8 cellular contexts compared by ENCODE assay signal in the genomic region with DNA sequence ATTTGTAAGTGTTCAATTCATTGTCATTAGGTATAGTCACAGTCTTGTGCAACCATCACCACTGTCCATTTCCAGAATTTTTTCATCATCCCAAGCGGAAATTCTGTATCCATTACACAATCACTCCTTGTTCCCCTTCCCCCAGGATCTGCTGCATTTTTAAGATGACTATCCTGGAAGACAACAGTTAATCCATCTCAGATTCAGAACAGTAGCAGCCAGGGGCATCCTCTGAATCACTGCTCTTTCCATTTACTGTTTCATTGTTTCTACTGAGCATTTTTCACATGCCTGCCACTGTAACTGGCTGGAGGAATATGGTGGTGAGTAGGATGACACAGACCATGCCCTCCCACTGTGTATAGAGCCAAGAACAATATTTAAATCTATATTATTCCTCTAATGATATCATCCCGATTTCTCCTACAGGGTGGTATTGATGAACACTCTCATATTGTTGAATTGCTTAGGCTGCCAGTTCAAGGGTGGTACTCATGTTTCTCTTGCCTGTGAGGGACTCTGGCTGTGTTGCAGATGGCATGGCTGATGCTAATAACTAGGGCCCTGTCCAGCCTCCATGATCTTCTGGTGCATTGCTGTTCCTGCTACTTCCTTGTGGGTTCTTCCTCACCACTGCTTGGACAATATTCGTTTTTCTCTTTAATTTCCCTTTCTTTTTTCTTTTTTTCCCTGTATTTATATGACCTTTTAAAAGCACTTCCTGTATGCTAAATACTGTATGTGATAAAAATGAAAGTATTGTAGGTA. TPM values are rescaled to one million over a fixed set of nuclear protein-coding genes. Genes with fewer than 3 reads are reported as not detected.
DNase-seq lines count a peak whose midpoint lies in the region; ATAC-seq and TF ChIP-seq lines count a peak whose summit lies in the region.

No MANE protein-coding gene starts in this region.

- H3K4me3 ChIP-seq in ACC112 (ENCODE audit: low read depth, low read length), result peak overlapping the region; percentile 60
- H3K4me3 ChIP-seq in HCT116 (replicated peaks in 1 of 2; ENCODE audit: low read depth in 1 of 2, low read length in 2 of 2), result peak overlapping the region in 1 of 2 experiments; percentile 47; a peak in 2 of 4 replicates
- no peak overlapping the region; the same call in 1 of the 2 replicates for H3K4me3 ChIP-seq in iPS-20b (ENCODE audit: low read length)
- H3K4me3 ChIP-seq in adrenal gland, result no peak overlapping the region

- H3K27me3 ChIP-seq in ACC112 (ENCODE audit: insufficient read depth, low read length) (no peaks in the 10 kb centered on the region), HCT116 (ENCODE audit: insufficient read depth, low read length) (no peaks in the 10 kb centered on the region), iPS-20b (ENCODE audit: insufficient read depth, low read length) (no peaks in the 10 kb centered on the region), adrenal gland (no peaks in the 10 kb centered on the region)

- no peaks in the 10 kb centered on the region for H4K20me1 ChIP-seq in HCT116 (ENCODE audit: insufficient read depth)

- H3K27ac ChIP-seq in ACC112 (ENCODE audit: low read depth, low read length), result peak overlapping the region; percentile 100
- H3K27ac ChIP-seq in HCT116 (ENCODE audit: low read depth, low read length), result peak overlapping the region; percentile 63
- H3K27ac ChIP-seq in iPS-20b (ENCODE audit: low read length), result peak overlapping the region; percentile 77
- H3K27ac ChIP-seq in adrenal gland, result peak overlapping the region in 1 of 5 donors; percentile 18

- H3K27me3 Mint-ChIP-seq in activated naive CD8-positive, alpha-beta T cell, result no peaks in the 10 kb centered on the region

- intact Hi-C loops in HCT116 (cut with micrococcal nuclease) (loop anchor here (5.0 kb wide), 1 partner anchor 51 kb away; no protein-coding TSS in a partner anchor), adrenal gland (cut with DNase I) (no loop called here), cardiac septum (cut with DNase I) (no loop called here)

- H3K4me1 ChIP-seq in ACC112 (ENCODE audit: control insufficient read depth, insufficient read depth, low read length, unreplicated experiment), result peaks cover 45% of the 10 kb centered on the region
- peaks cover 37 to 43% of the 10 kb centered on the region in 2 experiments for H3K4me1 ChIP-seq in HCT116 (ENCODE audit: control insufficient read depth in 1 of 2, insufficient read depth in 2 of 2, low read length in 2 of 2)
- H3K4me1 ChIP-seq in iPS-20b (ENCODE audit: insufficient read depth, low read length), result peaks cover 55% of the 10 kb centered on the region
- peaks cover 29 to 60% of the 10 kb centered on the region in 2 donors for H3K4me1 ChIP-seq in adrenal gland (replicated peaks in 1 of 2)

- H3K9ac ChIP-seq in HCT116 (ENCODE audit: low read length) (peak overlapping the region; percentile 50), iPS-20b (ENCODE audit: low read depth, low read length) (peak overlapping the region; percentile 78; the same call in 1 of the 2 replicates)

- peak overlapping the region; percentile 81 for H3K27ac Mint-ChIP-seq in activated naive CD8-positive, alpha-beta T cell

- H3K36me3 Mint-ChIP-seq in activated naive CD8-positive, alpha-beta T cell, result peaks cover 3% of the 10 kb centered on the region

- TF ChIP-seq CTCF in HCT116 (IDR thresholded peaks at IDR 0.05 in 2 of 3, conservative IDR thresholded peaks at IDR 0.05 in 1 of 3; ENCODE audit: borderline replicate concordance in 1 of 3, insufficient read depth in 1 of 3, low read depth in 2 of 3, low read length in 2 of 3) (no peak), adrenal gland (IDR thresholded peaks at IDR 0.05) (no peak)

- 70 to 77% (median 73%) methylated on average over 3 of the region's 3 CpGs for WGBS in adrenal gland, 4 donors

- H3K9me3 ChIP-seq in HCT116 (ENCODE audit: control insufficient read depth in 1 of 2, insufficient read depth in 1 of 2, low read depth in 1 of 2, low read length in 2 of 2) (no peaks in the 10 kb centered on the region), iPS-20b (ENCODE audit: insufficient read depth, low read depth, low read length) (no peaks in the 10 kb centered on the region), adrenal gland (replicated peaks in 1 of 3) (no peaks in the 10 kb centered on the region)

- POLR2A ChIA-PET in HCT116 (lab: Charles Lee), result interaction anchor here (1.0 kb wide), 1 partner anchor 190 kb away, joined by 3 read pairs; the partner anchor contains the start of gene INTS6

- H2AFZ ChIP-seq in ACC112 (ENCODE audit: low read length, unreplicated experiment) (no peak overlapping the region), HCT116 (ENCODE audit: low read depth, low read length, poor library complexity, severe bottlenecking) (no peak overlapping the region)

- H3K9me2 ChIP-seq in HCT116 (ENCODE audit: insufficient read depth), result no peaks in the 10 kb centered on the region

- peak overlapping the region; percentile 79 for H3K4me3 Mint-ChIP-seq in activated naive CD8-positive, alpha-beta T cell

- CTCF ChIA-PET in HCT116 (lab: Charles Lee), result interaction anchor here (0.6 kb wide), 1 partner anchor 118 kb away, joined by 3 read pairs; no protein-coding TSS in a partner anchor

- H3K4me1 Mint-ChIP-seq in activated naive CD8-positive, alpha-beta T cell (ENCODE audit: low read depth), result peaks cover 52% of the 10 kb centered on the region

- BruUV-seq in HCT116 (replicated peaks; lab: Mats Ljungman, UMichigan), result no TSS peak

- ATAC-seq in HCT116 (peak; percentile 61), HG03159 (IDR thresholded peaks at IDR 0.05; ENCODE audit: unreplicated experiment) (no peak)

- peaks cover 55% of the 10 kb centered on the region for H3K79me2 ChIP-seq in ACC112 (ENCODE audit: control insufficient read depth, insufficient read depth, low read length, unreplicated experiment)
- H3K79me2 ChIP-seq in HCT116 (ENCODE audit: insufficient read depth, low read length), result no peaks in the 10 kb centered on the region

- no peak for TF ChIP-seq POLR2A in HCT116 (IDR thresholded peaks at IDR 0.05; ENCODE audit: borderline replicate concordance, extremely low read depth, insufficient read depth, insufficient read length)
- TF ChIP-seq POLR2A in adrenal gland (IDR thresholded peaks at IDR 0.05), result no peak

- H3K4me2 ChIP-seq in HCT116 (ENCODE audit: low read length), result peak overlapping the region; percentile 80

- DNase-seq in HCT116 (ENCODE audit: low read depth, low spot score) (no peak), adrenal gland (no peak), cardiac septum (ENCODE audit: low spot score) (no peak), NCI-H446 (lab: John Stamatoyannopoulos, UW) (no peak)

- H3K9me3 Mint-ChIP-seq in activated naive CD8-positive, alpha-beta T cell (ENCODE audit: low read depth), result no peaks in the 10 kb centered on the region

- RAD21 ChIA-PET in HCT116 (lab: Charles Lee; ENCODE audit: low non-redundant PET in 1 of 2, low total read pairs in 2 of 2, uncharacterized antibody in 2 of 2, unreplicated experiment in 2 of 2), result no interaction called here

- TF ChIP-seq RAD21 in HCT116 (IDR thresholded peaks at IDR 0.05; ENCODE audit: low read depth), result no peak

- H3K36me3 ChIP-seq in ACC112 (ENCODE audit: insufficient read depth, low read length) (no peaks in the 10 kb centered on the region), HCT116 (ENCODE audit: control insufficient read depth in 1 of 2, insufficient read depth in 2 of 2, low read length in 2 of 2) (no peaks in the 10 kb centered on the region), iPS-20b (ENCODE audit: insufficient read depth, low read depth, low read length) (no peaks in the 10 kb centered on the region), adrenal gland (replicated peaks in 1 of 2) (no peaks in the 10 kb centered on the region)

TF ChIP-seq in HCT116, 20 proteins besides CTCF, POLR2A, EP300 and RAD21:
- TF ChIP-seq ELF1 (IDR thresholded peaks at IDR 0.05; ENCODE audit: borderline replicate concordance, low read depth) (0 out of 2 replicates have a peak, but pooled peaks have one; percentile 8), ZFX (IDR thresholded peaks at IDR 0.05) (no peak), CEBPB (IDR thresholded peaks at IDR 0.05; ENCODE audit: low read depth) (peak; percentile 23; the same call in 1 of the 2 replicates)
TF ChIP-seq in HCT116: peak in this region for 2.

RNA-seq across cellular contexts. Expression of gene WDFY2, which starts 59.0 kb away (rescaled TPM):
- total RNA-seq in HCT116 (2021; ENCODE audit: unreplicated experiment), result 6.1 TPM
- polyA plus RNA-seq in HCT116 (2012), result 2.4 and 2.6 TPM in 2 replicates
- total RNA-seq in adrenal gland, result 10 to 100 TPM; 14.9 to 38.6 (median 29.0) TPM
- 10 to 100 TPM; 13.2 to 22.2 (median 16.6) TPM for polyA plus RNA-seq in adrenal gland
- 4.9 TPM for total RNA-seq in cardiac septum
